Comparison of ENCODE assay signal across 9 cellular contexts in the genomic region with DNA sequence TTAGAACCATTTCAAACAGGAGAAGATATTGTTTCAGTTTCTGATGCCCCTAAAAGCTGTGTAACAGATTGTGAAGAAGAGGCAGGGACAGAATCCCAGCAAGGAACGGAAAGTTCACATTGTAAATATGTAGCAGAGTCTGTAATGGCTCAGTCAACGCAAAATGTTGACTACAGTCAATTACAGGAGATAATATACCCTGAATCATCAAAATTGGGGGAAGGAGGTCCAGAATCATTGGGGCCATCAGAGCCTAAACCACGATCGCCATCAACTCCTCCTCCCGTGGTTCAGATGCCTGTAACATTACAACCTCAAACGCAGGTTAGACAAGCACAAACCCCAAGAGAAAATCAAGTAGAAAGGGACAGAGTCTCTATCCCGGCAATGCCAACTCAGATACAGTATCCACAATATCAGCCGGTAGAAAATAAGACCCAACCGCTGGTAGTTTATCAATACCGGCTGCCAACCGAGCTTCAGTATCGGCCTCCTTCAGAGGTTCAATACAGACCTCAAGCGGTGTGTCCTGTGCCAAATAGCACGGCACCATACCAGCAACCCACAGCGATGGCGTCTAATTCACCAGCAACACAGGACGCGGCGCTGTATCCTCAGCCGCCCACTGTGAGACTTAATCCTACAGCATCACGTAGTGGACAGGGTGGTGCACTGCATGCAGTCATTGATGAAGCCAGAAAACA. TPM values are rescaled to one million over a fixed set of nuclear protein-coding genes. Genes with fewer than 3 reads are reported as not detected.
DNase-seq lines count a peak whose midpoint lies in the region; ATAC-seq and TF ChIP-seq lines count a peak whose summit lies in the region.
"Had no signal": no experiment of that assay in that cellular context is flagged by ENCODE, and none has a peak within 500 bp of the region (broad histone marks: within the 10 kb centered on the region; RNA-seq: fewer than 3 reads in every experiment).

No MANE protein-coding gene starts in this region.

- peak overlapping the region; percentile 69 for H3K4me2 ChIP-seq in skeletal muscle satellite cell (ENCODE audit: low read length)

- H3K27me3 Mint-ChIP-seq in CD4-positive, alpha-beta memory T cell, result peaks cover 1 to 5% of the 10 kb centered on the region in 2 donors

- H3K27ac ChIP-seq in CD4-positive, alpha-beta memory T cell (ENCODE audit: low read depth, low read length), result no peak overlapping the region

- POLR2A ChIA-PET in CD4-positive, alpha-beta memory T cell (lab: Charles Lee; ENCODE audit: partially characterized antibody), result no interaction called here

- intact Hi-C loops in CD4-positive, alpha-beta memory T cell (cut with micrococcal nuclease), result loop anchor here (5.0 to 10.0 kb wide), 2 partner anchors 152 to 364 kb away; no protein-coding TSS in a partner anchor

- peak; percentile 81 for TF ChIP-seq CTCF in astrocyte of the cerebellum (IDR thresholded peaks at IDR 0.05; ENCODE audit: low read depth, low read length, missing control alignments)

- no peaks in the 10 kb centered on the region for H3K36me3 ChIP-seq in CD4-positive, alpha-beta memory T cell (ENCODE audit: insufficient read depth, low read length)
- no peaks in the 10 kb centered on the region for H3K36me3 ChIP-seq in skeletal muscle satellite cell (ENCODE audit: insufficient read depth, low read length)

- peak; percentile 67 to 74 (median 70) for DNase-seq in CD4-positive, alpha-beta memory T cell
- peak; percentile 69 for DNase-seq in H4 (ENCODE audit: low spot score)
- peak; percentile 63 for DNase-seq in NCI-H1694 (lab: John Stamatoyannopoulos, UW)
- DNase-seq in T1000 (lab: John Stamatoyannopoulos, UW), result peak; percentile 37
- peak; percentile 45 for DNase-seq in astrocyte of the cerebellum (ENCODE audit: low read depth)
- DNase-seq in hippocampal formation (lab: John Stamatoyannopoulos, UW), result peak; percentile 70 to 75

- no peak for ATAC-seq in HG02840 (IDR thresholded peaks at IDR 0.05; ENCODE audit: low FRiP score, unreplicated experiment)

- no peaks in the 10 kb centered on the region for H3K9me3 Mint-ChIP-seq in CD4-positive, alpha-beta memory T cell
- H3K9me3 Mint-ChIP-seq: T-helper 1 cell treated with Interleukin-12 subunit alpha and Interleukin-12 subunit beta and Interleukin-4 antibody, amounts not matched to agents 30 μg/mL and 1 μg/mL, for 36 hours had no signal

- H3K4me1 Mint-ChIP-seq in CD4-positive, alpha-beta memory T cell, result peaks cover 3 to 10% (median 8%) of the 10 kb centered on the region in 4 donors

- H3K4me3 ChIP-seq in CD4-positive, alpha-beta memory T cell (ENCODE audit: low read length in 2 of 2), result no peak overlapping the region
- H3K4me3 ChIP-seq in astrocyte of the cerebellum (ENCODE audit: low read depth, low read length) (no peak overlapping the region), skeletal muscle satellite cell (ENCODE audit: low read length) (no peak overlapping the region)

- no peaks in the 10 kb centered on the region for H3K27me3 ChIP-seq in CD4-positive, alpha-beta memory T cell (ENCODE audit: insufficient read depth, low read length)
- H3K27me3 ChIP-seq in skeletal muscle satellite cell (ENCODE audit: control insufficient read depth, insufficient read depth, low read length), result peaks cover 36% of the 10 kb centered on the region

- no peaks in the 10 kb centered on the region for H3K9me3 ChIP-seq in CD4-positive, alpha-beta memory T cell (ENCODE audit: control insufficient read depth in 1 of 2, low read length in 2 of 2)
- no peaks in the 10 kb centered on the region for H3K9me3 ChIP-seq in skeletal muscle satellite cell (replicated peaks; ENCODE audit: low read length)

- H3K4me3 Mint-ChIP-seq in CD4-positive, alpha-beta memory T cell, result peak overlapping the region in 7 of 8 donors; percentile 29 to 79 (median 51)
- H3K4me3 Mint-ChIP-seq: T-helper 1 cell treated with Interleukin-12 subunit alpha and Interleukin-12 subunit beta and Interleukin-4 antibody, amounts not matched to agents 30 μg/mL and 1 μg/mL, for 36 hours had no signal

- H3K9ac ChIP-seq in skeletal muscle satellite cell (ENCODE audit: low read depth, low read length), result no peak overlapping the region

- no peaks in the 10 kb centered on the region for H3K36me3 Mint-ChIP-seq in CD4-positive, alpha-beta memory T cell

- peak overlapping the region in 3 of 7 donors; percentile 1 to 46 (median 31) for H3K27ac Mint-ChIP-seq in CD4-positive, alpha-beta memory T cell
- H3K27ac Mint-ChIP-seq: T-helper 1 cell treated with Interleukin-12 subunit alpha and Interleukin-12 subunit beta and Interleukin-4 antibody, amounts not matched to agents 30 μg/mL and 1 μg/mL, for 36 hours had no signal

- in situ Hi-C loops in astrocyte of the cerebellum (cut with HindIII; ENCODE audit: low sequenced_read_pairs), result loop anchor here (10.0 kb wide), 1 partner anchor 296 kb away; a partner anchor contains a TSS

- CTCF ChIA-PET in CD4-positive, alpha-beta memory T cell (lab: Charles Lee; ENCODE audit: partially characterized antibody), result interaction anchor here (1.1 to 1.4 kb wide), 2 partner anchors 10 to 310 kb away, joined by 3 to 5 read pairs; no protein-coding TSS in a partner anchor

- H3K4me1 ChIP-seq in CD4-positive, alpha-beta memory T cell (ENCODE audit: insufficient read depth, low read length), result peaks cover 4% of the 10 kb centered on the region
- H3K4me1 ChIP-seq in skeletal muscle satellite cell (ENCODE audit: control insufficient read depth, insufficient read depth, low read length), result no peaks in the 10 kb centered on the region

RNA-seq across cellular contexts. Expression of a gene that starts 40.8 kb away (rescaled TPM):
- not detected for total RNA-seq in CD4-positive, alpha-beta memory T cell
- polyA plus RNA-seq in CD4-positive, alpha-beta memory T cell, result not detected
- total RNA-seq in H4 (2014; rRNA removed; shearing (Covaris generic)), result not detected in 2 replicates
- not detected in 2 replicates for total RNA-seq in skeletal muscle satellite cell (2012; rRNA removed)
